ENCODE assay signal across 24 cellular contexts in genomic region chr1:22612657-22613056, GRCh38. TPM values are rescaled to one million over a fixed set of nuclear protein-coding genes. Genes with fewer than 3 reads are reported as not detected.
DNase-seq lines count a peak whose midpoint lies in the region; ATAC-seq, FAIRE-seq and TF ChIP-seq lines count a peak whose summit lies in the region.
"Had no signal": no experiment of that assay in that cellular context is flagged by ENCODE, and none has a peak within 500 bp of the region (broad histone marks: within the 10 kb centered on the region; RNA-seq: fewer than 3 reads in every experiment).

No MANE protein-coding gene starts in this region.

- ATAC-seq in stimulated activated naive CD8-positive, alpha-beta T cell treated with anti-CD3 and anti-CD28 coated beads, Interleukin-15, Interleukin-2, amounts not matched to agents 100 U/mL and 50 U/mL, for 24 hours: peak; percentile 20
- no peak for ATAC-seq in stimulated activated naive CD8-positive, alpha-beta T cell treated with anti-CD3 and anti-CD28 coated beads, Interleukin-15, amount 100 ng/mL, for 72 hours
- no peak for ATAC-seq in GM21367 (IDR thresholded peaks at IDR 0.05; ENCODE audit: unreplicated experiment)
- ATAC-seq: activated CD8-positive, alpha-beta memory T cell treated with anti-CD3 and anti-CD28 coated beads, Interleukin-2, amount 10 ng/mL, durations not matched to agents 7 days and 5 days; heart left ventricle; WTC11 had no signal

- no peak for TF ChIP-seq CTCF in mesothelial cell of epicardium (IDR thresholded peaks at IDR 0.05; ENCODE audit: unreplicated experiment)

- H3K9me3 Mint-ChIP-seq in stimulated activated naive CD8-positive, alpha-beta T cell treated with anti-CD3 and anti-CD28 coated beads, Interleukin-15, amount 100 ng/mL, for 72 hours: no peaks in the 10 kb centered on the region
- H3K9me3 Mint-ChIP-seq in mesothelial cell of epicardium: no peaks in the 10 kb centered on the region
- H3K9me3 Mint-ChIP-seq: activated naive CD4-positive, alpha-beta T cell treated with anti-CD3 and anti-CD28 coated beads for 36 hours; CD4-positive, CD25-positive, alpha-beta regulatory T cell; WTC11 had no signal

- H3K36me3 Mint-ChIP-seq in mesothelial cell of epicardium: no peaks in the 10 kb centered on the region
- H3K36me3 Mint-ChIP-seq: activated CD8-positive, alpha-beta memory T cell treated with anti-CD3 and anti-CD28 coated beads, Interleukin-2, amount 10 ng/mL, durations not matched to agents 7 days and 5 days; CD4-positive, CD25-positive, alpha-beta regulatory T cell; WTC11 had no signal

- no peak for DNase-seq in stimulated activated naive CD8-positive, alpha-beta T cell treated with anti-CD3 and anti-CD28 coated beads, Interleukin-15, Interleukin-2, amounts not matched to agents 100 U/mL and 50 U/mL, for 24 hours
- DNase-seq in stimulated activated naive CD8-positive, alpha-beta T cell treated with anti-CD3 and anti-CD28 coated beads, Interleukin-15, amount 100 ng/mL, for 72 hours: no peak
- peak; percentile 7 for DNase-seq in NCI-H146 treated with DMSO at 0.1 percent for 48 hours (lab: John Stamatoyannopoulos, UW; ENCODE audit: unreplicated experiment)
- DNase-seq in NCI-H82 (lab: John Stamatoyannopoulos, UW): peak; percentile 99
- no peak for DNase-seq in HTR-8/SVneo (ENCODE audit: insufficient read length, low spot score)
- no peak for DNase-seq in mesothelial cell of epicardium (ENCODE audit: low spot score in 2 of 2, unreplicated experiment in 2 of 2)
- DNase-seq: activated CD4-positive, alpha-beta T cell treated with anti-CD3 and anti-CD28 coated beads, Interleukin-2, amount 50 U/mL, for 1 hour; activated CD8-positive, alpha-beta memory T cell treated with anti-CD3 and anti-CD28 coated beads, Interleukin-2, amount 10 ng/mL, durations not matched to agents 7 days and 5 days; activated naive CD4-positive, alpha-beta T cell treated with anti-CD3 and anti-CD28 coated beads for 36 hours; brain microvascular endothelial cell; CD4-positive, CD25-positive, alpha-beta regulatory T cell; DND-41; effector CD4-positive, alpha-beta T cell; H9; heart left ventricle; IMR-90; NCI-H1048; NCI-H526 treated with DMSO at 0.1 percent for 48 hours; OCI-M1; T-helper 9 cell; transverse colon had no signal

- no peak overlapping the region for H3K27ac Mint-ChIP-seq in stimulated activated naive CD8-positive, alpha-beta T cell treated with anti-CD3 and anti-CD28 coated beads, Interleukin-15, amount 100 ng/mL, for 72 hours
- H3K27ac Mint-ChIP-seq in mesothelial cell of epicardium: no peak overlapping the region
- H3K27ac Mint-ChIP-seq: activated CD8-positive, alpha-beta memory T cell treated with anti-CD3 and anti-CD28 coated beads, Interleukin-2, amount 10 ng/mL, durations not matched to agents 7 days and 5 days; activated naive CD4-positive, alpha-beta T cell treated with anti-CD3 and anti-CD28 coated beads for 36 hours; H9; WTC11 had no signal

- peaks cover 80% of the 10 kb centered on the region for H3K27me3 Mint-ChIP-seq in stimulated activated naive CD8-positive, alpha-beta T cell treated with anti-CD3 and anti-CD28 coated beads, Interleukin-15, amount 100 ng/mL, for 72 hours
- peaks cover 91% of the 10 kb centered on the region for H3K27me3 Mint-ChIP-seq in mesothelial cell of epicardium (ENCODE audit: low read depth)

- FAIRE-seq in HTR-8/SVneo (lab: Jason Lieb, UNC): no peak

- no peak overlapping the region for H3K4me3 Mint-ChIP-seq in stimulated activated naive CD8-positive, alpha-beta T cell treated with anti-CD3 and anti-CD28 coated beads, Interleukin-15, amount 100 ng/mL, for 72 hours
- H3K4me3 Mint-ChIP-seq in mesothelial cell of epicardium: no peak overlapping the region
- H3K4me3 Mint-ChIP-seq: activated CD8-positive, alpha-beta memory T cell treated with anti-CD3 and anti-CD28 coated beads, Interleukin-2, amount 10 ng/mL, durations not matched to agents 7 days and 5 days; activated naive CD4-positive, alpha-beta T cell treated with anti-CD3 and anti-CD28 coated beads for 36 hours; CD4-positive, CD25-positive, alpha-beta regulatory T cell; WTC11 had no signal

- H3K4me1 Mint-ChIP-seq in stimulated activated naive CD8-positive, alpha-beta T cell treated with anti-CD3 and anti-CD28 coated beads, Interleukin-15, amount 100 ng/mL, for 72 hours: no peaks in the 10 kb centered on the region
- no peaks in the 10 kb centered on the region for H3K4me1 Mint-ChIP-seq in mesothelial cell of epicardium
- H3K4me1 Mint-ChIP-seq: activated CD8-positive, alpha-beta memory T cell treated with anti-CD3 and anti-CD28 coated beads, Interleukin-2, amount 10 ng/mL, durations not matched to agents 7 days and 5 days; CD4-positive, CD25-positive, alpha-beta regulatory T cell had no signal

RNA-seq across cellular contexts. Expression of gene C1QA, which starts 23.8 kb away (rescaled TPM):
- not detected in 3 replicates for total RNA-seq in mesothelial cell of epicardium
- total RNA-seq: activated CD8-positive, alpha-beta memory T cell treated with anti-CD3 and anti-CD28 coated beads, Interleukin-2, amount 10 ng/mL, durations not matched to agents 7 days and 5 days; activated naive CD4-positive, alpha-beta T cell treated with anti-CD3 and anti-CD28 coated beads for 36 hours; CD4-positive, CD25-positive, alpha-beta regulatory T cell; H9; IMR-90 had no signal

RNA-seq across cellular contexts. Expression of gene C1QC, which starts 30.8 kb away (rescaled TPM):
- not detected in 3 replicates for total RNA-seq in mesothelial cell of epicardium
- total RNA-seq: activated CD8-positive, alpha-beta memory T cell treated with anti-CD3 and anti-CD28 coated beads, Interleukin-2, amount 10 ng/mL, durations not matched to agents 7 days and 5 days; activated naive CD4-positive, alpha-beta T cell treated with anti-CD3 and anti-CD28 coated beads for 36 hours; CD4-positive, CD25-positive, alpha-beta regulatory T cell; H9; IMR-90 had no signal

RNA-seq across cellular contexts. Expression of gene C1QB, which starts 40.4 kb away (rescaled TPM):
- total RNA-seq in mesothelial cell of epicardium: not detected in 3 replicates
- total RNA-seq: activated CD8-positive, alpha-beta memory T cell treated with anti-CD3 and anti-CD28 coated beads, Interleukin-2, amount 10 ng/mL, durations not matched to agents 7 days and 5 days; activated naive CD4-positive, alpha-beta T cell treated with anti-CD3 and anti-CD28 coated beads for 36 hours; CD4-positive, CD25-positive, alpha-beta regulatory T cell; H9; IMR-90 had no signal

RNA-seq across cellular contexts. Expression of gene EPHA8, which starts 49.4 kb away (rescaled TPM):
- total RNA-seq in mesothelial cell of epicardium: 0.09 TPM in 1 of 3 replicates, not detected in the others
- total RNA-seq: activated CD8-positive, alpha-beta memory T cell treated with anti-CD3 and anti-CD28 coated beads, Interleukin-2, amount 10 ng/mL, durations not matched to agents 7 days and 5 days; activated naive CD4-positive, alpha-beta T cell treated with anti-CD3 and anti-CD28 coated beads for 36 hours; CD4-positive, CD25-positive, alpha-beta regulatory T cell; IMR-90; posterior vena cava; transverse colon had no signal

Comparison
In these comparisons a context has a peak if more than half of its experiments do, and no peak if none do; other contexts are left out.
1. DNase-seq: peak in NCI-H146 treated with DMSO at 0.1 percent for 48 hours (single experiment) and NCI-H82 (single experiment); none in stimulated activated naive CD8-positive, alpha-beta T cell treated with anti-CD3 and anti-CD28 coated beads, Interleukin-15, Interleukin-2, amounts not matched to agents 100 U/mL and 50 U/mL, for 24 hours (single experiment), stimulated activated naive CD8-positive, alpha-beta T cell treated with anti-CD3 and anti-CD28 coated beads, Interleukin-15, amount 100 ng/mL, for 72 hours (0 of 2), HTR-8/SVneo (single experiment) and mesothelial cell of epicardium (0 of 2).